ENCODE assay signal across 23 cellular contexts in genomic region chr16:54739381-54739780, GRCh38.
"Had no signal": no experiment of that assay in that cellular context is flagged by ENCODE, and none has a peak within 500 bp of the region (broad histone marks: within the 10 kb centered on the region; RNA-seq: fewer than 3 reads in every experiment).

No MANE protein-coding gene starts in this region.

- H3K27me3 Mint-ChIP-seq: dendritic cell treated with granulocyte-macrophage colony-stimulating factor and Interleukin-4, amounts not matched to agents 40 ng/mL and 50 ng/mL, for 4 days; effector memory CD8-positive, alpha-beta T cell had no signal

- H3K27ac ChIP-seq: colonic mucosa, epithelial cell of prostate, foreskin keratinocyte, heart right ventricle, left lung, lower lobe of right lung had no signal

- H3K27ac Mint-ChIP-seq: dendritic cell treated with granulocyte-macrophage colony-stimulating factor and Interleukin-4, amounts not matched to agents 40 ng/mL and 50 ng/mL, for 4 days; effector memory CD8-positive, alpha-beta T cell; endodermal cell; mesothelial cell of epicardium; naive B cell; naive thymus-derived CD8-positive, alpha-beta T cell had no signal

- H3K4me1 Mint-ChIP-seq: endodermal cell; naive B cell; naive thymus-derived CD8-positive, alpha-beta T cell had no signal

- H3K9me3 ChIP-seq: colonic mucosa, left lung, lower lobe of right lung, mucosa of descending colon had no signal

- H3K4me3 ChIP-seq: colonic mucosa, heart right ventricle, left lung, lower lobe of right lung, mucosa of descending colon had no signal

- ATAC-seq: effector memory CD8-positive, alpha-beta T cell; esophagus mucosa; foreskin keratinocyte; heart right ventricle; left cardiac atrium; left lung; left ventricle myocardium superior; lower lobe of right lung; mucosa of descending colon; naive thymus-derived CD8-positive, alpha-beta T cell had no signal

- DNase-seq: colonic mucosa; cortex of kidney; effector CD8-positive, alpha-beta T cell; effector memory CD8-positive, alpha-beta T cell; endodermal cell; erythroblast; foreskin keratinocyte; glutamatergic neuron; head of caudate nucleus; heart right ventricle; hippocampal formation; left cardiac atrium; left lung; left ventricle myocardium superior; lower lobe of right lung; mesenchymal stem cell; mucosa of descending colon; naive B cell; naive thymus-derived CD8-positive, alpha-beta T cell had no signal

- H3K27me3 ChIP-seq: colonic mucosa, heart right ventricle, left lung had no signal

- H3K36me3 ChIP-seq: colonic mucosa, heart right ventricle, left lung, lower lobe of right lung had no signal

- H3K4me3 Mint-ChIP-seq: dendritic cell treated with granulocyte-macrophage colony-stimulating factor and Interleukin-4, amounts not matched to agents 40 ng/mL and 50 ng/mL, for 4 days; effector memory CD8-positive, alpha-beta T cell; endodermal cell; mesothelial cell of epicardium; naive B cell; naive thymus-derived CD8-positive, alpha-beta T cell had no signal

- H3K36me3 Mint-ChIP-seq: mesothelial cell of epicardium; naive B cell; naive thymus-derived CD8-positive, alpha-beta T cell had no signal

- H3K4me1 ChIP-seq: colonic mucosa, foreskin keratinocyte, heart right ventricle, left lung, lower lobe of right lung had no signal

- H3K9me3 Mint-ChIP-seq: dendritic cell treated with granulocyte-macrophage colony-stimulating factor and Interleukin-4, amounts not matched to agents 40 ng/mL and 50 ng/mL, for 4 days; endodermal cell had no signal
